23 cellular contexts compared by ENCODE assay signal in the genomic region with DNA sequence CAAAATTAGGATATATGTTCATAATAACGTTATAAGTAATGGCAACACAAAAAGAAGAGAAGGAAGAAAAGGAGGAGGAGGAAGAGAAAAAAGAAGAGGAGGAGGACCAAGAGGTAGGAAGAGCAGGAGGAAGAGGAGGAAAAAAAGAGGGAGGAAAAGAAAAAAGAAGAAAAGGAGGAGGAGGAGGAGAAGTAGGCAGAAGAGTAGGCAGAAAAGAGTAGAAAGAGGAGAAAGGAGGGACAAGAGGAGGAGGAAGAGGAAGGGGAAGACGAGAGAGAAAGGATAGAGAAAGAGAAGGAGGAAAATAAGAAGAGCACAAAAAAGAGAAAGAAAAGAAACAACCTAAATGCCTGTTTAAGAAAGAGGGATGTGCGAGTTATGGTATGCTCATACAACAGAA. TPM values are rescaled to one million over a fixed set of nuclear protein-coding genes. Genes with fewer than 3 reads are reported as not detected.
DNase-seq lines count a peak whose midpoint lies in the region; ATAC-seq and TF ChIP-seq lines count a peak whose summit lies in the region.
"Had no signal": no experiment of that assay in that cellular context is flagged by ENCODE, and none has a peak within 500 bp of the region (broad histone marks: within the 10 kb centered on the region; RNA-seq: fewer than 3 reads in every experiment).

No MANE protein-coding gene starts in this region.

- POLR2A ChIA-PET in HEK293 (lab: Yijun Ruan, JAX) (no interaction called here), activated B cell treated with CpG ODN at 0.5 μM for 24 hours (lab: Charles Lee) (no interaction called here)

- no peak for ATAC-seq in activated B cell treated with CpG ODN at 0.5 μM for 24 hours (ENCODE audit: low read depth)
- ATAC-seq: CD8-positive, alpha-beta T cell; GM12878 had no signal

- CTCF ChIA-PET in HEK293 (lab: Yijun Ruan, JAX) = interaction anchor here (0.6 to 1.1 kb wide), 2 partner anchors 27 to 158 kb away, joined by 3 read pairs; no protein-coding TSS in a partner anchor
- CTCF ChIA-PET in activated B cell treated with CpG ODN at 0.5 μM for 24 hours (lab: Charles Lee) = no interaction called here

- no peak overlapping the region for H3K4me3 ChIP-seq in HEK293 (ENCODE audit: low read depth, low read length)
- H3K4me3 ChIP-seq: BLaER1 treated with 17β-estradiol and CSF1 and Interleukin-3, amounts not matched to agents 10 nM and 100 nM; GM12878 had no signal

- H3K27ac Mint-ChIP-seq in activated B cell treated with CpG ODN at 0.5 μM for 24 hours = no peak overlapping the region
- H3K27ac Mint-ChIP-seq: CD4-positive, alpha-beta T cell; CD8-positive, alpha-beta T cell had no signal

- no peaks in the 10 kb centered on the region for H3K4me1 ChIP-seq in HEK293 (ENCODE audit: control insufficient read depth, insufficient read depth, low read length)

- no peaks in the 10 kb centered on the region for H3K36me3 Mint-ChIP-seq in activated B cell treated with CpG ODN at 0.5 μM for 24 hours (ENCODE audit: low read depth)
- H3K36me3 Mint-ChIP-seq: CD8-positive, alpha-beta T cell had no signal

- H3K4me1 Mint-ChIP-seq in activated B cell treated with CpG ODN at 0.5 μM for 24 hours = peaks cover 12% of the 10 kb centered on the region

- no peak overlapping the region for H3K4me3 Mint-ChIP-seq in activated B cell treated with CpG ODN at 0.5 μM for 24 hours
- H3K4me3 Mint-ChIP-seq: CD4-positive, alpha-beta T cell; CD8-positive, alpha-beta T cell had no signal

- H3K9me3 Mint-ChIP-seq in activated B cell treated with CpG ODN at 0.5 μM for 24 hours = no peaks in the 10 kb centered on the region
- H3K9me3 Mint-ChIP-seq: CD4-positive, alpha-beta T cell; CD8-positive, alpha-beta T cell had no signal

- H3K27ac ChIP-seq in HEK293 (ENCODE audit: extremely low read depth, low read depth, low read length) = no peak overlapping the region
- H3K27ac ChIP-seq: BLaER1 treated with 17β-estradiol and CSF1 and Interleukin-3, amounts not matched to agents 10 nM and 100 nM; C4-2B had no signal

- no peaks in the 10 kb centered on the region for H3K36me3 ChIP-seq in HEK293 (ENCODE audit: control insufficient read depth in 2 of 2, insufficient read depth in 1 of 2, low read length in 2 of 2)

- H3K27me3 Mint-ChIP-seq in activated B cell treated with CpG ODN at 0.5 μM for 24 hours = peaks cover 8% of the 10 kb centered on the region

- intact Hi-C loops in activated B cell treated with CpG ODN at 0.5 μM for 24 hours (cut with micrococcal nuclease) = no loop called here

- no peaks in the 10 kb centered on the region for H3K9me3 ChIP-seq in HEK293 (ENCODE audit: control insufficient read depth, insufficient read depth, low read depth, low read length)
- H3K9me3 ChIP-seq: BLaER1 treated with 17β-estradiol and CSF1 and Interleukin-3, amounts not matched to agents 10 nM and 100 nM had no signal

- TF ChIP-seq CTCF in HEK293 (tag by site-specific recombination; IDR thresholded peaks at IDR 0.05) (no peak), activated B cell treated with CpG ODN at 0.5 μM for 24 hours (IDR thresholded peaks at IDR 0.05) (peak; percentile 18)

- DNase-seq in activated B cell treated with CpG ODN at 0.5 μM for 24 hours (no peak), NCI-H1092 (lab: John Stamatoyannopoulos, UW) (no peak), OCI-M1 (lab: John Stamatoyannopoulos, UW) (no peak)
- DNase-seq in stimulated activated CD8-positive, alpha-beta memory T cell treated with anti-CD3 and anti-CD28 coated beads, Interleukin-4, amount 100 ng/mL, for 48 hours = no peak
- DNase-seq: 8988T; ACHN; CD4-positive, alpha-beta T cell; CD8-positive, alpha-beta T cell; COR-L47; DMS 273 treated with DMSO at 0.1 percent for 48 hours; DMS153; DMS53; DMS79; DND-41; EL; GDM1 had no signal

TF ChIP-seq in HEK293, 187 proteins besides CTCF, POLR2A, EP300 and RAD21:
- 0 out of 2 replicates have a peak, but pooled peaks have one; percentile 6 for TF ChIP-seq ZFHX2 (tag by site-specific recombination; conservative IDR thresholded peaks at IDR 0.05)
- TF ChIP-seq EGR2 (tag by site-specific recombination; IDR thresholded peaks at IDR 0.05; ENCODE audit: low read depth) = peak; percentile 85; the same call in 1 of the 2 replicates
- no peak for TF ChIP-seq ZNF16 (tag by site-specific recombination; IDR thresholded peaks at IDR 0.05; ENCODE audit: low read depth)
- TF ChIP-seq ZNF366 (tag by site-specific recombination; conservative IDR thresholded peaks at IDR 0.05) = peak; percentile 60

RNA-seq across cellular contexts. Expression of gene CD300LB, which starts 5.6 kb away (rescaled TPM):
- not detected in 2 replicates for total RNA-seq in activated B cell treated with CpG ODN at 0.5 μM for 24 hours
- total RNA-seq: A673; CD8-positive, alpha-beta T cell; Daoy; G401 had no signal

RNA-seq across cellular contexts. Expression of gene CD300C, which starts 9.0 kb away (rescaled TPM):
- total RNA-seq in activated B cell treated with CpG ODN at 0.5 μM for 24 hours = 0.16 and 0.17 TPM in 2 replicates
- total RNA-seq: A673; CD8-positive, alpha-beta T cell; G401 had no signal

RNA-seq across cellular contexts. Expression of gene CD300H, which starts 30.4 kb away (rescaled TPM):
- not detected in 2 replicates for total RNA-seq in activated B cell treated with CpG ODN at 0.5 μM for 24 hours
- total RNA-seq: A673; CD4-positive, alpha-beta T cell; CD8-positive, alpha-beta T cell; Daoy; G401; GM12878 had no signal

RNA-seq across cellular contexts. Expression of gene CD300LD, which starts 55.2 kb away (rescaled TPM):
- not detected in 2 replicates for total RNA-seq in activated B cell treated with CpG ODN at 0.5 μM for 24 hours
- total RNA-seq: A673; CD4-positive, alpha-beta T cell; CD8-positive, alpha-beta T cell; Daoy; G401; GM12878 had no signal
